24 cellular contexts compared by ENCODE assay signal in genomic region chr1:30540611-30541192, GRCh38.
DNase-seq lines count a peak whose midpoint lies in the region; ATAC-seq, FAIRE-seq and TF ChIP-seq lines count a peak whose summit lies in the region.
"Had no signal": no experiment of that assay in that cellular context is flagged by ENCODE, and none has a peak within 500 bp of the region (broad histone marks: within the 10 kb centered on the region; RNA-seq: fewer than 3 reads in every experiment).

No MANE protein-coding gene starts in this region.

- H3K9me3 ChIP-seq in HepG2 (ENCODE audit: low read length): no peaks in the 10 kb centered on the region
- H3K9me3 ChIP-seq: A549, Caco-2 had no signal

- no peak overlapping the region for H3K4me2 ChIP-seq in HepG2 (ENCODE audit: low read depth, low read length)
- H3K4me2 ChIP-seq: A549 had no signal

- no peak overlapping the region for H3K27ac Mint-ChIP-seq in activated naive CD8-positive, alpha-beta T cell treated with anti-CD3 and anti-CD28 coated beads, Interleukin-2, amount 50 U/mL, for 24 hours
- H3K27ac Mint-ChIP-seq in activated naive CD8-positive, alpha-beta T cell treated with anti-CD3 and anti-CD28 coated beads for 36 hours: no peak overlapping the region
- H3K27ac Mint-ChIP-seq in neural crest cell (ENCODE audit: unreplicated experiment) (peak overlapping the region; percentile 69), osteocyte (ENCODE audit: unreplicated experiment) (no peak overlapping the region)
- H3K27ac Mint-ChIP-seq: B cell; CD4-positive, alpha-beta T cell; CD8-positive, alpha-beta T cell had no signal

- H3K4me1 Mint-ChIP-seq in activated naive CD8-positive, alpha-beta T cell treated with anti-CD3 and anti-CD28 coated beads, Interleukin-2, amount 50 U/mL, for 24 hours: no peaks in the 10 kb centered on the region
- H3K4me1 Mint-ChIP-seq in activated naive CD8-positive, alpha-beta T cell treated with anti-CD3 and anti-CD28 coated beads for 36 hours: no peaks in the 10 kb centered on the region
- H3K4me1 Mint-ChIP-seq in neural crest cell (peaks cover 42% of the 10 kb centered on the region), osteocyte (ENCODE audit: unreplicated experiment) (no peaks in the 10 kb centered on the region)
- H3K4me1 Mint-ChIP-seq: B cell had no signal

- H3K27ac ChIP-seq in HepG2 (ENCODE audit: extremely low read length, insufficient read depth, low read length): no peak overlapping the region
- H3K27ac ChIP-seq: 22Rv1; A549; BLaER1 treated with 17β-estradiol and CSF1 and Interleukin-3, amounts not matched to agents 10 nM and 100 nM; C4-2B had no signal

- FAIRE-seq in bronchial epithelial cell (lab: Jason Lieb, UNC) (peak; percentile 7), HepG2 (lab: Jason Lieb, UNC) (no peak)
- FAIRE-seq: A549, D721Med, G401.6, GM12891, GM19239 had no signal

- TF ChIP-seq CTCF in bronchial epithelial cell (IDR thresholded peaks at IDR 0.05; ENCODE audit: insufficient read depth, low read length, severe bottlenecking) (no peak), neural crest cell (conservative IDR thresholded peaks at IDR 0.05) (no peak), osteocyte (IDR thresholded peaks at IDR 0.05) (no peak), HepG2 (CRISPR knock-in tag; IDR thresholded peaks at IDR 0.05) (no peak)

- peaks cover 2% of the 10 kb centered on the region for H3K27me3 Mint-ChIP-seq in activated naive CD8-positive, alpha-beta T cell treated with anti-CD3 and anti-CD28 coated beads, Interleukin-2, amount 50 U/mL, for 24 hours
- H3K27me3 Mint-ChIP-seq in activated naive CD8-positive, alpha-beta T cell treated with anti-CD3 and anti-CD28 coated beads for 36 hours: no peaks in the 10 kb centered on the region
- H3K27me3 Mint-ChIP-seq in neural crest cell (ENCODE audit: low read depth) (no peaks in the 10 kb centered on the region), osteocyte (ENCODE audit: unreplicated experiment) (no peaks in the 10 kb centered on the region)

- H3K36me3 Mint-ChIP-seq in activated naive CD8-positive, alpha-beta T cell treated with anti-CD3 and anti-CD28 coated beads, Interleukin-2, amount 50 U/mL, for 24 hours (ENCODE audit: low read depth): no peaks in the 10 kb centered on the region
- no peaks in the 10 kb centered on the region for H3K36me3 Mint-ChIP-seq in activated naive CD8-positive, alpha-beta T cell treated with anti-CD3 and anti-CD28 coated beads for 36 hours
- H3K36me3 Mint-ChIP-seq in neural crest cell (ENCODE audit: low read depth) (no peaks in the 10 kb centered on the region), osteocyte (ENCODE audit: unreplicated experiment) (no peaks in the 10 kb centered on the region)
- H3K36me3 Mint-ChIP-seq: CD8-positive, alpha-beta T cell had no signal

- H3K36me3 ChIP-seq in bronchial epithelial cell (ENCODE audit: control insufficient read depth, insufficient read depth, low read length) (no peaks in the 10 kb centered on the region), HepG2 (replicated peaks in 1 of 2; ENCODE audit: control insufficient read depth in 1 of 2, insufficient read depth in 2 of 2, low read length in 2 of 2) (no peaks in the 10 kb centered on the region)
- H3K36me3 ChIP-seq: BLaER1 treated with 17β-estradiol and CSF1 and Interleukin-3, amounts not matched to agents 10 nM and 100 nM had no signal

- H3K27me3 ChIP-seq in bronchial epithelial cell (ENCODE audit: control insufficient read depth, insufficient read depth, low read length): no peaks in the 10 kb centered on the region
- H3K27me3 ChIP-seq in HepG2 (ENCODE audit: control insufficient read depth in 1 of 2, insufficient read depth in 2 of 2, low read length in 2 of 2): no peaks in the 10 kb centered on the region
- H3K27me3 ChIP-seq: BLaER1 treated with 17β-estradiol and CSF1 and Interleukin-3, amounts not matched to agents 10 nM and 100 nM had no signal

- POLR2A ChIA-PET in HepG2 (lab: Yijun Ruan, JAX): no interaction called here

- ATAC-seq in activated naive CD8-positive, alpha-beta T cell treated with anti-CD3 and anti-CD28 coated beads, Interleukin-2, amount 50 U/mL, for 24 hours: peak; percentile 33
- ATAC-seq in GM21717 (IDR thresholded peaks at IDR 0.05; ENCODE audit: unreplicated experiment) (no peak), GM19351 (IDR thresholded peaks at IDR 0.05; ENCODE audit: unreplicated experiment) (no peak), HepG2 (no peak)
- ATAC-seq: A549; CD8-positive, alpha-beta T cell had no signal

- 0% methylated on average over 2 of the region's 5 CpGs for WGBS in HepG2 (ENCODE audit: low lambda C conversion rate)

- no peak for DNase-seq in activated naive CD8-positive, alpha-beta T cell treated with anti-CD3 and anti-CD28 coated beads, Interleukin-2, amount 50 U/mL, for 24 hours
- no peak for DNase-seq in activated naive CD8-positive, alpha-beta T cell treated with anti-CD3 and anti-CD28 coated beads for 36 hours
- DNase-seq in bronchial epithelial cell (ENCODE audit: low read depth): no peak
- DNase-seq in neural crest cell (ENCODE audit: low read depth, low spot score): no peak
- DNase-seq in osteocyte (ENCODE audit: extremely low spot score, unreplicated experiment): peak; percentile 73
- DNase-seq in HepG2 (ENCODE audit: low spot score): no peak
- DNase-seq: AML-193; Caco-2; Calu3; CD4-positive, alpha-beta T cell; CD8-positive, alpha-beta T cell; DMS79 treated with DMSO at 0.1 percent for 48 hours; GF-D8 had no signal

- in situ Hi-C loops in HepG2 (cut with HindIII; ENCODE audit: extremely low pct_ligation_motif_present, low pct_unique_long_range_greater_than_20kb): no loop called here

- H2AFZ ChIP-seq in HepG2 (ENCODE audit: low read length): no peak overlapping the region

- intact Hi-C loops in HepG2 (cut with micrococcal nuclease; ENCODE audit: unreplicated experiment): no loop called here

- BruUV-seq in HepG2 (replicated peaks; lab: Mats Ljungman, UMichigan): no TSS peak

- CTCF ChIA-PET in HepG2 (lab: Yijun Ruan, JAX; ENCODE audit: low intra/inter-chr PET ratio, low total read pairs): no interaction called here

- H3K4me3 ChIP-seq in bronchial epithelial cell (ENCODE audit: low read depth, low read length) (no peak overlapping the region), HepG2 (replicated peaks in 1 of 3; ENCODE audit: insufficient read depth in 1 of 3, low read depth in 2 of 3, low read length in 3 of 3) (no peak overlapping the region)
- H3K4me3 ChIP-seq: A549; BLaER1 treated with 17β-estradiol and CSF1 and Interleukin-3, amounts not matched to agents 10 nM and 100 nM had no signal

- H3K9me3 Mint-ChIP-seq in activated naive CD8-positive, alpha-beta T cell treated with anti-CD3 and anti-CD28 coated beads, Interleukin-2, amount 50 U/mL, for 24 hours: no peaks in the 10 kb centered on the region
- H3K9me3 Mint-ChIP-seq in activated naive CD8-positive, alpha-beta T cell treated with anti-CD3 and anti-CD28 coated beads for 36 hours: no peaks in the 10 kb centered on the region
- H3K9me3 Mint-ChIP-seq in neural crest cell (peaks cover 2% of the 10 kb centered on the region), osteocyte (ENCODE audit: unreplicated experiment) (no peaks in the 10 kb centered on the region)
- H3K9me3 Mint-ChIP-seq: CD4-positive, alpha-beta T cell; CD8-positive, alpha-beta T cell had no signal

- no peaks in the 10 kb centered on the region for H4K20me1 ChIP-seq in HepG2 (ENCODE audit: insufficient read depth, low read length)
- H4K20me1 ChIP-seq: BLaER1 treated with 17β-estradiol and CSF1 and Interleukin-3, amounts not matched to agents 10 nM and 100 nM had no signal

- no peaks in the 10 kb centered on the region for H3K4me1 ChIP-seq in HepG2 (ENCODE audit: insufficient read depth, low read length)
- H3K4me1 ChIP-seq: A549, Caco-2 had no signal

- H3K79me2 ChIP-seq in HepG2 (ENCODE audit: insufficient read depth, low read length): no peaks in the 10 kb centered on the region

- no peak for TF ChIP-seq RAD21 in HepG2 (CRISPR knock-in tag; IDR thresholded peaks at IDR 0.05)

- no peak for TF ChIP-seq POLR2A in HepG2 (IDR thresholded peaks at IDR 0.05; ENCODE audit: insufficient read depth in 1 of 2, low read depth in 2 of 2, low read length in 2 of 2)

- no peak for TF ChIP-seq EP300 in HepG2 (IDR thresholded peaks at IDR 0.05; ENCODE audit: low read depth in 2 of 2, low read length in 2 of 2)
- no peak for TF ChIP-seq EP300 in HepG2 (CRISPR knock-in tag; IDR thresholded peaks at IDR 0.05; ENCODE audit: borderline replicate concordance)

- H3K9ac ChIP-seq in HepG2 (ENCODE audit: insufficient read depth, low read depth, low read length): no peak overlapping the region
- H3K9ac ChIP-seq: BLaER1 treated with 17β-estradiol and CSF1 and Interleukin-3, amounts not matched to agents 10 nM and 100 nM had no signal

- H3K4me3 Mint-ChIP-seq in activated naive CD8-positive, alpha-beta T cell treated with anti-CD3 and anti-CD28 coated beads, Interleukin-2, amount 50 U/mL, for 24 hours: no peak overlapping the region
- no peak overlapping the region for H3K4me3 Mint-ChIP-seq in activated naive CD8-positive, alpha-beta T cell treated with anti-CD3 and anti-CD28 coated beads for 36 hours
- H3K4me3 Mint-ChIP-seq in neural crest cell (no peak overlapping the region), osteocyte (ENCODE audit: unreplicated experiment) (no peak overlapping the region)
- H3K4me3 Mint-ChIP-seq: B cell; CD4-positive, alpha-beta T cell; CD8-positive, alpha-beta T cell had no signal
